Comparison of ENCODE assay signal across 28 cellular contexts in genomic region chr22:25482091-25482760, GRCh38.
A peak's percentile ranks its signal among the peaks of the same experiment; 100 is the strongest.
DNase-seq lines count a peak whose midpoint lies in the region; ATAC-seq and TF ChIP-seq lines count a peak whose summit lies in the region.
"Had no signal": no experiment of that assay in that cellular context is flagged by ENCODE, and none has a peak within 500 bp of the region (broad histone marks: within the 10 kb centered on the region; RNA-seq: fewer than 3 reads in every experiment).

No MANE protein-coding gene starts in this region.

- no peak overlapping the region for H3K4me3 ChIP-seq in testis
- H3K4me3 ChIP-seq: hepatocyte, lower lobe of right lung, MG63, psoas muscle had no signal

- 71 to 73% methylated on average over 5 of the region's 5 CpGs for WGBS in testis, 2 donors

- intact Hi-C loops in testis (cut with DNase I; ENCODE audit: low total_unique reads) = no loop called here

- H3K4me1 ChIP-seq in testis = peaks cover 10% of the 10 kb centered on the region
- H3K4me1 ChIP-seq: Caco-2, lower lobe of right lung had no signal

- DNase-seq in NCI-H2171 treated with DMSO at 0.1 percent for 48 hours (lab: John Stamatoyannopoulos, UW) = peak; percentile 25
- DNase-seq in NCI-H2171 (lab: John Stamatoyannopoulos, UW) = no peak
- peak; percentile 79 for DNase-seq in NCI-H446 treated with DMSO at 0.1 percent for 48 hours (lab: John Stamatoyannopoulos, UW)
- DNase-seq in testis = peak; percentile 30
- no peak for DNase-seq in T-helper 2 cell
- DNase-seq: 8988T; activated CD4-positive, alpha-beta T cell treated with anti-CD3 and anti-CD28 coated beads, Interleukin-2, amount 50 U/mL, for 1 hour; activated naive CD8-positive, alpha-beta T cell treated with anti-CD3 and anti-CD28 coated beads for 36 hours; Caco-2; effector memory CD4-positive, alpha-beta T cell; foreskin melanocyte; islet precursor cell; lower lobe of right lung; MG63; NCI-H146; NCI-H345; NK-92 treated with Interleukin-12 subunit alpha and Interleukin-12 subunit beta, amount 100 ng/mL, for 24 hours; psoas muscle; SIG-M5; T-helper 17 cell had no signal

- no peak for TF ChIP-seq POLR2A in testis (IDR thresholded peaks at IDR 0.05)

- no peaks in the 10 kb centered on the region for H3K36me3 ChIP-seq in testis (ENCODE audit: low read depth, missing control alignments)
- H3K36me3 ChIP-seq: lower lobe of right lung, MG63 had no signal

- no peak for TF ChIP-seq CTCF in testis (IDR thresholded peaks at IDR 0.05)

- no peaks in the 10 kb centered on the region for H3K9me3 ChIP-seq in testis
- H3K9me3 ChIP-seq: Caco-2, lower lobe of right lung, MG63, neutrophil had no signal

- ATAC-seq in GM18519 (IDR thresholded peaks at IDR 0.05; ENCODE audit: low FRiP score, unreplicated experiment) (no peak), GM21367 (IDR thresholded peaks at IDR 0.05; ENCODE audit: unreplicated experiment) (no peak)
- ATAC-seq: esophagus mucosa; lower lobe of right lung; Panc1; stimulated activated memory B cell treated with anti-CD40 and anti-IgM and Interleukin-4, amounts not matched to agents 10 μg/mL and 1 μg/mL and 100 μg/mL, for 72 hours; T-helper 17 cell had no signal

- H3K27ac ChIP-seq in cingulate gyrus (ENCODE audit: low read depth, low read length) = peak overlapping the region; percentile 23
- no peak overlapping the region for H3K27ac ChIP-seq in testis
- H3K27ac ChIP-seq: hepatocyte, lower lobe of right lung, neutrophil, psoas muscle had no signal

- H3K27me3 ChIP-seq in testis = no peaks in the 10 kb centered on the region
- H3K27me3 ChIP-seq: hepatocyte, MG63, neutrophil had no signal

Comparison
In these comparisons a context has a peak if more than half of its experiments do, and no peak if none do; other contexts are left out.
1. DNase-seq: peak in NCI-H2171 treated with DMSO at 0.1 percent for 48 hours (single experiment), NCI-H446 treated with DMSO at 0.1 percent for 48 hours (single experiment) and testis (single experiment); none in NCI-H2171 (single experiment) and T-helper 2 cell (0 of 5).